2 cellular contexts compared by ENCODE assay signal in genomic region chr2:204260906-204261305, GRCh38.
TF ChIP-seq lines count a peak whose summit lies in the region.

No MANE protein-coding gene starts in this region.

TF ChIP-seq in GM23338, 12 proteins besides CTCF, POLR2A, EP300 and RAD21:
- TF ChIP-seq JUNB (IDR thresholded peaks at IDR 0.05; ENCODE audit: unreplicated experiment) (no peak), EZH2 (IDR thresholded peaks at IDR 0.05; ENCODE audit: low read depth, unreplicated experiment) (no peak), POLR2AphosphoS5 (IDR thresholded peaks at IDR 0.05; ENCODE audit: low read depth) (no peak), STAT1 (IDR thresholded peaks at IDR 0.05; ENCODE audit: unreplicated experiment) (no peak), NANOG (IDR thresholded peaks at IDR 0.05; ENCODE audit: borderline replicate concordance) (no peak)
TF ChIP-seq in GM23338: peak in this region for 0.

TF ChIP-seq in H1, 55 proteins besides CTCF, POLR2A, EP300 and RAD21:
- TF ChIP-seq HDAC2 (IDR thresholded peaks at IDR 0.05; ENCODE audit: borderline replicate concordance in 1 of 2, low read depth in 2 of 2, low read length in 2 of 2) (no peak), TAF7 (optimal IDR thresholded peaks at IDR 0.05; ENCODE audit: borderline replicate concordance, low read depth, low read length) (no peak), ATF2 (IDR thresholded peaks at IDR 0.05; ENCODE audit: low read length) (no peak)
